ENCODE assay signal across 1 cellular context in genomic region chr18:68083131-68083530, GRCh38.
TF ChIP-seq lines count a peak whose summit lies in the region.

No MANE protein-coding gene starts in this region.

TF ChIP-seq in IMR-90, 13 proteins besides CTCF, POLR2A, EP300 and RAD21:
- TF ChIP-seq CEBPB (IDR thresholded peaks at IDR 0.05; ENCODE audit: low read depth, low read length) (peak; percentile 44; the same call in 1 of the 2 replicates), USF2 (IDR thresholded peaks at IDR 0.05; ENCODE audit: low read depth, low read length) (no peak), SMC3 (IDR thresholded peaks at IDR 0.05; ENCODE audit: low read depth, low read length) (no peak), NFE2L2 (IDR thresholded peaks at IDR 0.05; ENCODE audit: low read depth, low read length) (peak; percentile 53; the same call in 1 of the 2 replicates), ELK1 (IDR thresholded peaks at IDR 0.05; ENCODE audit: borderline replicate concordance, low read depth, low read length) (no peak), FOS (IDR thresholded peaks at IDR 0.05; ENCODE audit: low read depth, low read length) (no peak), MAFK (IDR thresholded peaks at IDR 0.05; ENCODE audit: low read depth, low read length) (peak; percentile 32; the same call in 1 of the 2 replicates)
